Comparison of ENCODE assay signal across 1 cellular context in the genomic region with DNA sequence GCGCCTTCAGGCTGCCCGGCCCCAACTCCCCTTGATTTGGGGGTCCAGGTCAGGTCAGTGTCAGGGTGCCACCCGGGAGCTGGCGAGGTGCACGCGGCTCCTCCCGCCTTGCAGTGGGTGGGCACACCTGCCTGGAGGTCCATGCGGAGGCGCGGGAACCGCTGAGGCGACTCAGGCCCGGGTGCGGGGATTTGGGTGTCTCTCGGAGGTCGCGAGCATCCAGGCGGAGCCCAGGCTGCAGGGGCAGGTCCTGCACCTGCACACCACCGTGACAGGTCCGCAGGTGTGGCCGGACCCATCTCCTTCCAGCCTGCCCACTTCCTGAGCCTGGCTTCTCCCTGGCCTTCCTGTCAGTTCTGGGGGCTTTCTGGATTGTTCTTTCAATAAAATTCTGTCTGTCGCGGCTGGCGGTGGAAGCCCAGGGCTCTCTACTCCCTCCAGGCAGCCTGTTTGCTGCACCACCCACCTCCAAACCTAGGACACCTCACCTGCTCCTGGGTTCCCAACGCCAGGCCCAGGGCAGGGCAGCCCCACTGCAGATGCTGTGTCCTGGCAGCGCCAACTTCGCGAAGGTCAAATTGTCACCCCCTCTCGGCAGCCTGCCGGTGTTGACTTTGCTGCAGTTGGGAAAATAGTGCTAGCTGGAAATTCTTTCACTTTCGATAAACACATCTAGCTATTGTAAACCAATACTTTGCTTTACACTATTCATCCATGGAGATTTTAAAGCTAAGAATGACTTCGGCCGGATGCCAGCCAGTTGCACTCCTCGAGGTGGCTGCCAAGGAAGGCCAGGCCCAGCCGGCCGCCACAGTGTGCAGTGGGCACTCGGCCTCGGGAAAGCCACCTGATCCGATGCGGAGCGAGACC.
TF ChIP-seq lines count a peak whose summit lies in the region.

No MANE protein-coding gene starts in this region.

TF ChIP-seq in IMR-90, 13 proteins besides CTCF, POLR2A, EP300 and RAD21:
- TF ChIP-seq BHLHE40 (IDR thresholded peaks at IDR 0.05; ENCODE audit: low read depth, low read length): no peak
- TF ChIP-seq RFX5 (IDR thresholded peaks at IDR 0.05; ENCODE audit: low read depth, low read length): no peak
- no peak for TF ChIP-seq MAZ (IDR thresholded peaks at IDR 0.05; ENCODE audit: borderline replicate concordance, low read depth, low read length)
- TF ChIP-seq MXI1 (IDR thresholded peaks at IDR 0.05; ENCODE audit: borderline replicate concordance, low read depth, low read length): no peak
- no peak for TF ChIP-seq CHD1 (IDR thresholded peaks at IDR 0.05; ENCODE audit: low read depth, low read length)
- TF ChIP-seq SMC3 (IDR thresholded peaks at IDR 0.05; ENCODE audit: low read depth, low read length): no peak
- TF ChIP-seq, protein P1, sequence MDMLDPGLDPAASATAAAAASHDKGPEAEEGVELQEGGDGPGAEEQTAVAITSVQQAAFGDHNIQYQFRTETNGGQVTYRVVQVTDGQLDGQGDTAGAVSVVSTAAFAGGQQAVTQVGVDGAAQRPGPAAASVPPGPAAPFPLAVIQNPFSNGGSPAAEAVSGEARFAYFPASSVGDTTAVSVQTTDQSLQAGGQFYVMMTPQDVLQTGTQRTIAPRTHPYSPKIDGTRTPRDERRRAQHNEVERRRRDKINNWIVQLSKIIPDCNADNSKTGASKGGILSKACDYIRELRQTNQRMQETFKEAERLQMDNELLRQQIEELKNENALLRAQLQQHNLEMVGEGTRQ (IDR thresholded peaks at IDR 0.05; ENCODE audit: low read depth, low read length): no peak
- TF ChIP-seq, protein P2, sequence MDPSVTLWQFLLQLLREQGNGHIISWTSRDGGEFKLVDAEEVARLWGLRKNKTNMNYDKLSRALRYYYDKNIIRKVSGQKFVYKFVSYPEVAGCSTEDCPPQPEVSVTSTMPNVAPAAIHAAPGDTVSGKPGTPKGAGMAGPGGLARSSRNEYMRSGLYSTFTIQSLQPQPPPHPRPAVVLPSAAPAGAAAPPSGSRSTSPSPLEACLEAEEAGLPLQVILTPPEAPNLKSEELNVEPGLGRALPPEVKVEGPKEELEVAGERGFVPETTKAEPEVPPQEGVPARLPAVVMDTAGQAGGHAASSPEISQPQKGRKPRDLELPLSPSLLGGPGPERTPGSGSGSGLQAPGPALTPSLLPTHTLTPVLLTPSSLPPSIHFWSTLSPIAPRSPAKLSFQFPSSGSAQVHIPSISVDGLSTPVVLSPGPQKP (IDR thresholded peaks at IDR 0.05; ENCODE audit: borderline replicate concordance, low read depth, low read length): no peak
- TF ChIP-seq NFE2L2 (IDR thresholded peaks at IDR 0.05; ENCODE audit: low read depth, low read length): no peak
- no peak for TF ChIP-seq RCOR1 (IDR thresholded peaks at IDR 0.05; ENCODE audit: insufficient replicate concordance, low read length)
- TF ChIP-seq MAFK (IDR thresholded peaks at IDR 0.05; ENCODE audit: low read depth, low read length): no peak
- TF ChIP-seq CEBPB (IDR thresholded peaks at IDR 0.05; ENCODE audit: low read depth, low read length): no peak
- no peak for TF ChIP-seq FOS (IDR thresholded peaks at IDR 0.05; ENCODE audit: low read depth, low read length)
